Comparison of ENCODE assay signal across 24 cellular contexts in the genomic region with DNA sequence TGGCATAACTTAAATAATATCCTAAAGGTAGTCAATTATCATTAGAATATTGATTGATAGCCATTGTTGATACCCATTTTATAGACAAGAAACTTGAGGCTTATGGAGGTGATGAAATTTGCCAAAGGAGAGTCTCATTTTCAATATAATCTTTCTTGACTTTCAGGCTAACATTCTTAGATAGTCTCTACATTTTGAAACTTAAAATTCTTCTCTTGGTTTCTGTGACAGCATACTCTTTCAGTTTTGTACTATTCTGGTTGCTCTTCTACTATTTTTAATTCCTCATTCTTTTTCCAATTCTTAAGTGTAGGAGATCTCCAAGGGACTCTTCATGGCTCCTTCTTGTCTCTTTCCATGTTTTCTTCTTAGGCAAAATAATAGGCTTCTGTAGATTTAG. TPM values are rescaled to one million over a fixed set of nuclear protein-coding genes. Genes with fewer than 3 reads are reported as not detected.
DNase-seq lines count a peak whose midpoint lies in the region; ATAC-seq, FAIRE-seq and TF ChIP-seq lines count a peak whose summit lies in the region.
"Had no signal": no experiment of that assay in that cellular context is flagged by ENCODE, and none has a peak within 500 bp of the region (broad histone marks: within the 10 kb centered on the region; RNA-seq: fewer than 3 reads in every experiment).

No MANE protein-coding gene starts in this region.

- H3K27me3 ChIP-seq in K562 (ENCODE audit: control insufficient read depth in 2 of 2, insufficient read depth in 2 of 2, low read length in 2 of 2): no peaks in the 10 kb centered on the region
- H3K27me3 ChIP-seq: BLaER1 had no signal

- TF ChIP-seq POLR2A in K562 (conservative IDR thresholded peaks at IDR 0.05): no peak

- ATAC-seq in GM21526 (IDR thresholded peaks at IDR 0.05; ENCODE audit: low FRiP score, unreplicated experiment) (peak; percentile 49), HG02870 (IDR thresholded peaks at IDR 0.05; ENCODE audit: unreplicated experiment) (peak; percentile 38), K562 (no peak), GM21528 (IDR thresholded peaks at IDR 0.05; ENCODE audit: low FRiP score, unreplicated experiment) (no peak)

- H3K4me3 ChIP-seq in K562: no peak overlapping the region
- H3K4me3 ChIP-seq: BLaER1, GM23248, SK-N-MC had no signal

- H3K36me3 ChIP-seq in K562 (ENCODE audit: control insufficient read depth, insufficient read depth, low read length): no peaks in the 10 kb centered on the region
- H3K36me3 ChIP-seq: BLaER1 had no signal

- H3K9me1 ChIP-seq in K562 (ENCODE audit: control insufficient read depth, insufficient read depth, low read length): no peaks in the 10 kb centered on the region

- CTCF ChIA-PET in K562 (lab: Yijun Ruan, JAX; ENCODE audit: low intra/inter-chr PET ratio): no interaction called here

- no peak for FAIRE-seq in K562 (lab: Jason Lieb, UNC)
- FAIRE-seq: A204.1, HTR-8/SVneo, RCC 7860 had no signal

- TF ChIP-seq EP300 in K562 (IDR thresholded peaks at IDR 0.05; ENCODE audit: low read length): no peak

- TF ChIP-seq CTCF in GM13977 (IDR thresholded peaks at IDR 0.05; ENCODE audit: extremely low read depth, insufficient read depth, missing control alignments) (no peak), K562 (IDR thresholded peaks at IDR 0.05 in 2 of 3, conservative IDR thresholded peaks at IDR 0.05 in 1 of 3; ENCODE audit: insufficient read depth in 2 of 3, low read depth in 1 of 3, low read length in 3 of 3) (no peak)

- no peak overlapping the region for H3K4me2 ChIP-seq in K562 (ENCODE audit: insufficient read depth, low read length)
- H3K4me2 ChIP-seq: BLaER1 had no signal

- H4K20me1 ChIP-seq in K562 (replicated peaks; ENCODE audit: control insufficient read depth, insufficient read depth, low read length): no peaks in the 10 kb centered on the region
- H4K20me1 ChIP-seq: BLaER1 had no signal

- in situ Hi-C loops in GM13977 (cut with MboI; ENCODE audit: low pct_unique_long_range_greater_than_20kb, low sequenced_read_pairs, unreplicated experiment): no loop called here
- in situ Hi-C loops in K562 (cut with MboI): no loop called here

- peaks cover 5 to 14% of the 10 kb centered on the region in 2 experiments; a peak in 4 of 5 replicates for H3K4me1 ChIP-seq in K562 (replicated peaks in 1 of 2; ENCODE audit: control insufficient read depth in 2 of 2, insufficient read depth in 2 of 2, low read length in 2 of 2)
- H3K4me1 ChIP-seq: BLaER1 had no signal

- H2AFZ ChIP-seq in K562 (ENCODE audit: low read depth, low read length): no peak overlapping the region
- H2AFZ ChIP-seq: GM23248 had no signal

- BruUV-seq in K562 (replicated peaks; lab: Mats Ljungman, UMichigan): no TSS peak

- DNase-seq in GM13977 (ENCODE audit: low spot score) (peak; percentile 29), K562 (ENCODE audit: extremely low read depth in 1 of 4, low spot score in 3 of 4) (no peak), NCI-H2029 (lab: John Stamatoyannopoulos, UW) (no peak), cardiac septum (ENCODE audit: low spot score) (no peak)
- DNase-seq: CD4-positive, CD25-positive, alpha-beta regulatory T cell; COR-L47; GM23248; H7; NCI-H1092 treated with DMSO at 0.1 percent for 48 hours; NCI-H1436; NCI-H187; NCI-H2171 treated with DMSO at 0.1 percent for 48 hours; NCI-H345; NCI-H510A treated with DMSO at 0.1 percent for 48 hours; NCI-H748 treated with DMSO at 0.1 percent for 48 hours; SIG-M5 had no signal

- H3K79me2 ChIP-seq in K562 (ENCODE audit: control insufficient read depth, insufficient read depth, low read length): peaks cover 8% of the 10 kb centered on the region; the same call in 2 of the 3 replicates

- no peak for TF ChIP-seq RAD21 in K562 (CRISPR knock-in tag; conservative IDR thresholded peaks at IDR 0.05 in 1 of 2, IDR thresholded peaks at IDR 0.05 in 1 of 2)

- no peaks in the 10 kb centered on the region for H3K9me3 ChIP-seq in K562 (replicated peaks; ENCODE audit: control insufficient read depth, insufficient read depth, low read depth, low read length)
- H3K9me3 ChIP-seq: BLaER1 had no signal

- H3K9ac ChIP-seq in K562 (ENCODE audit: insufficient read depth in 1 of 2, low read depth in 2 of 2, low read length in 2 of 2): no peak overlapping the region
- H3K9ac ChIP-seq: BLaER1, GM23248 had no signal

- POLR2A ChIA-PET in K562 (lab: Yijun Ruan, JAX): interaction anchor here (1.4 kb wide), 2 partner anchors 13 to 29 kb away, joined by 3 to 5 read pairs; no protein-coding TSS in a partner anchor

- H3K27ac ChIP-seq in K562 (ENCODE audit: extremely low read depth, low read depth, low read length): no peak overlapping the region
- H3K27ac ChIP-seq: BLaER1, GM23248, SK-N-MC had no signal

- intact Hi-C loops in K562 (cut with micrococcal nuclease) (no loop called here), cardiac septum (cut with DNase I) (no loop called here)

TF ChIP-seq in K562, 482 proteins besides CTCF, POLR2A, EP300 and RAD21:
- peak; percentile 34 for TF ChIP-seq RBM25 (IDR thresholded peaks at IDR 0.05; ENCODE audit: low read depth, low read length, severe bottlenecking)
- no peak for TF ChIP-seq TBP (optimal IDR thresholded peaks at IDR 0.05; ENCODE audit: low read depth, low read length)

RNA-seq across cellular contexts. Expression of a gene that starts 3.7 kb away (rescaled TPM):
- total RNA-seq in K562 (2011; cell fraction: chromatin; rRNA removed; ENCODE audit: low replicate concordance): 1.8 and 7.8 TPM in 2 replicates
- 1.3 and 2.1 TPM in 2 replicates for total RNA-seq in K562 (2011; cell fraction: nucleolus; rRNA removed)
- total RNA-seq in K562 (2011; cell fraction: nucleoplasm; rRNA removed): 5.4 and 8.2 TPM in 2 replicates
- total RNA-seq in K562 (2014; rRNA removed) (7.3 and 8.0 TPM in 2 replicates), K562 (2014; rRNA removed; fragmentation: Illumina TruSeq; extraction: Trizol) (12.1 and 13.6 TPM in 2 replicates), K562 (2015; rRNA removed; fragmentation: Illumina TruSeq; extraction: Trizol) (9.1 and 10.2 TPM in 2 replicates), K562 (2021) (9.9 and 10.8 TPM in 2 replicates), cardiac septum (5.8 TPM)
- polyA plus RNA-seq in K562 (2011; rRNA removed) (2.9 and 5.5 TPM in 2 replicates), K562 (2014; fragmentation: Illumina TruSeq; extraction: Trizol) (8.3 and 10.5 TPM in 2 replicates), K562 (2014; fragmentation: Nextera tagmentation; extraction: Ambion mirVana) (1 to 10 TPM; 4.4 to 5.0 TPM), K562 (2014; rRNA removed) (6.5 and 8.6 TPM in 2 replicates)
- polyA plus RNA-seq in K562 (2011; cell fraction: cytosol; rRNA removed): 1.2 and 1.8 TPM in 2 replicates
- polyA plus RNA-seq in K562 (2011; cell fraction: nucleus; rRNA removed): 1.8 and 1.9 TPM in 2 replicates
- polyA plus RNA-seq in K562 (2012): 4.4 and 6.3 TPM in 2 replicates
- polyA minus RNA-seq in K562 (2011; rRNA and poly(A)+ RNA removed): 3.8 and 5.6 TPM in 2 replicates
- polyA minus RNA-seq in K562 (2011; cell fraction: cytosol; rRNA and poly(A)+ RNA removed): 1.7 and 3.1 TPM in 2 replicates
- polyA minus RNA-seq in K562 (2011; cell fraction: nucleus; rRNA and poly(A)+ RNA removed): 1.8 and 2.7 TPM in 2 replicates

Comparison
In these comparisons a context has a peak if more than half of its experiments do, and no peak if none do; other contexts are left out.
1. ATAC-seq: peak in GM21526 (single experiment) and HG02870 (single experiment); none in K562 (single experiment) and GM21528 (single experiment).